In genomic region chr16:87724490-87725291, GRCh38 we compare ENCODE assay signal across 15 cellular contexts. TPM values are rescaled to one million over a fixed set of nuclear protein-coding genes. Genes with fewer than 3 reads are reported as not detected.
DNase-seq lines count a peak whose midpoint lies in the region; ATAC-seq and TF ChIP-seq lines count a peak whose summit lies in the region.
"Had no signal": no experiment of that assay in that cellular context is flagged by ENCODE, and none has a peak within 500 bp of the region (broad histone marks: within the 10 kb centered on the region; RNA-seq: fewer than 3 reads in every experiment).

No MANE protein-coding gene starts in this region.

- H3K9me3 Mint-ChIP-seq in glutamatergic neuron (ENCODE audit: unreplicated experiment), result peaks cover 25% of the 10 kb centered on the region

- no peak for ATAC-seq in GM18517 (IDR thresholded peaks at IDR 0.05; ENCODE audit: unreplicated experiment)
- ATAC-seq in GM21515 (IDR thresholded peaks at IDR 0.05; ENCODE audit: unreplicated experiment), result no peak
- ATAC-seq in GM19455 (IDR thresholded peaks at IDR 0.05; ENCODE audit: unreplicated experiment), result no peak

- peak; percentile 57 for DNase-seq in GM13977 (ENCODE audit: low spot score)
- DNase-seq in NCI-H2029 treated with DMSO at 0.1 percent for 48 hours (lab: John Stamatoyannopoulos, UW), result peak; percentile 46
- no peak for DNase-seq in glutamatergic neuron
- DNase-seq in ovary, result no peak
- DNase-seq: activated CD4-positive, alpha-beta T cell treated with anti-CD3 and anti-CD28 coated beads, Interleukin-2, amount 50 U/mL, for 48 hours; MG63; NK-92 treated with Interleukin-12 subunit alpha and Interleukin-12 subunit beta, amount 100 ng/mL, for 24 hours; stimulated activated naive CD4-positive, alpha-beta T cell; SW 1271 had no signal

- no peak for TF ChIP-seq POLR2A in ovary (IDR thresholded peaks at IDR 0.05)

- H3K9me3 ChIP-seq in BLaER1 treated with 17β-estradiol and CSF1 and Interleukin-3, amounts not matched to agents 10 nM and 100 nM (replicated peaks in 1 of 11), result peaks cover 0 to 8% (median 5%) of the 10 kb centered on the region in 11 experiments; a peak in 11 of 22 replicates
- H3K9me3 ChIP-seq in ovary, result no peaks in the 10 kb centered on the region
- H3K9me3 ChIP-seq: esophagus muscularis mucosa, MG63 had no signal

- H3K4me2 ChIP-seq in BLaER1 treated with 17β-estradiol and CSF1 and Interleukin-3, amounts not matched to agents 10 nM and 100 nM, result peak overlapping the region; percentile 66 to 89 (median 81)

- H3K36me3 ChIP-seq in BLaER1 treated with 17β-estradiol and CSF1 and Interleukin-3, amounts not matched to agents 10 nM and 100 nM, result peaks cover 23 to 53% (median 40%) of the 10 kb centered on the region in 11 experiments
- H3K36me3 ChIP-seq in ovary, result no peaks in the 10 kb centered on the region
- H3K36me3 ChIP-seq: MG63 had no signal

- TF ChIP-seq CTCF in GM13977 (IDR thresholded peaks at IDR 0.05; ENCODE audit: extremely low read depth, insufficient read depth, missing control alignments), result no peak
- TF ChIP-seq CTCF in glutamatergic neuron (IDR thresholded peaks at IDR 0.05; ENCODE audit: partially characterized antibody, unreplicated experiment), result no peak
- TF ChIP-seq CTCF in ovary (IDR thresholded peaks at IDR 0.05), result no peak

- in situ Hi-C loops in GM13977 (cut with MboI; ENCODE audit: low pct_unique_long_range_greater_than_20kb, low sequenced_read_pairs, unreplicated experiment), result no loop called here

- peaks cover 55 to 89% (median 85%) of the 10 kb centered on the region in 10 experiments for H3K4me1 ChIP-seq in BLaER1 treated with 17β-estradiol and CSF1 and Interleukin-3, amounts not matched to agents 10 nM and 100 nM
- H3K4me1 ChIP-seq in ovary (ENCODE audit: insufficient read depth), result no peaks in the 10 kb centered on the region

- peaks cover 13% of the 10 kb centered on the region for H3K27me3 Mint-ChIP-seq in glutamatergic neuron (ENCODE audit: unreplicated experiment)

- H3K9ac ChIP-seq in BLaER1 treated with 17β-estradiol and CSF1 and Interleukin-3, amounts not matched to agents 10 nM and 100 nM, result peak overlapping the region in 9 of 11 experiments; percentile 40 to 75 (median 59); a peak in 14 of 22 replicates

- 91 to 95% (median 95%) methylated on average over 19 of the region's 19 CpGs for WGBS in ovary, 3 donors

- peak overlapping the region; percentile 58 for H3K4me3 Mint-ChIP-seq in glutamatergic neuron (ENCODE audit: unreplicated experiment)

- peaks cover 12% of the 10 kb centered on the region for H3K36me3 Mint-ChIP-seq in glutamatergic neuron (ENCODE audit: unreplicated experiment)

- H3K4me1 Mint-ChIP-seq in glutamatergic neuron (ENCODE audit: low read depth, unreplicated experiment), result peaks cover 42% of the 10 kb centered on the region

- peak overlapping the region; percentile 1 for H3K27ac Mint-ChIP-seq in glutamatergic neuron (ENCODE audit: unreplicated experiment)

- no peak for TF ChIP-seq EP300 in ovary (IDR thresholded peaks at IDR 0.05)

- peak overlapping the region in 9 of 11 experiments; percentile 61 to 90 (median 75); a peak in 19 of 22 replicates for H3K27ac ChIP-seq in BLaER1 treated with 17β-estradiol and CSF1 and Interleukin-3, amounts not matched to agents 10 nM and 100 nM
- no peak overlapping the region for H3K27ac ChIP-seq in ovary
- H3K27ac ChIP-seq: C4-2B, esophagus muscularis mucosa had no signal

- no peaks in the 10 kb centered on the region for H3K27me3 ChIP-seq in BLaER1 treated with 17β-estradiol and CSF1 and Interleukin-3, amounts not matched to agents 10 nM and 100 nM
- no peaks in the 10 kb centered on the region for H3K27me3 ChIP-seq in ovary
- H3K27me3 ChIP-seq: esophagus muscularis mucosa, MG63 had no signal

- intact Hi-C loops in ovary (cut with DNase I), result no loop called here

- H4K20me1 ChIP-seq in BLaER1 treated with 17β-estradiol and CSF1 and Interleukin-3, amounts not matched to agents 10 nM and 100 nM, result peaks cover 0 to 49% (median 23%) of the 10 kb centered on the region in 11 experiments; a peak in 18 of 22 replicates

- peak overlapping the region in 1 of 10 experiments; percentile 23; a peak in 2 of 20 replicates for H3K4me3 ChIP-seq in BLaER1 treated with 17β-estradiol and CSF1 and Interleukin-3, amounts not matched to agents 10 nM and 100 nM
- H3K4me3 ChIP-seq in ovary, result no peak overlapping the region
- H3K4me3 ChIP-seq: esophagus muscularis mucosa, MG63 had no signal

RNA-seq across cellular contexts. Expression of gene KLHDC4, which starts 41.1 kb away (rescaled TPM):
- total RNA-seq in glutamatergic neuron (ENCODE audit: unreplicated experiment) (65.4 TPM), ovary (10 to 100 TPM; 24.1 to 35.9 (median 30.5) TPM)
- 10 to 100 TPM; 16.2 to 22.7 TPM for polyA plus RNA-seq in ovary

Comparison
In these comparisons a context has a peak if more than half of its experiments do, and no peak if none do; other contexts are left out.
1. H3K27ac ChIP-seq: peak in BLaER1 treated with 17β-estradiol and CSF1 and Interleukin-3, amounts not matched to agents 10 nM and 100 nM (9 of 11); none in ovary (0 of 2).
2. DNase-seq: peak in GM13977 (single experiment) and NCI-H2029 treated with DMSO at 0.1 percent for 48 hours (single experiment); none in glutamatergic neuron (single experiment) and ovary (0 of 5).